Comparison of ENCODE assay signal across 7 cellular contexts in genomic region chr22:44702479-44703219, GRCh38. TPM values are rescaled to one million over a fixed set of nuclear protein-coding genes. Genes with fewer than 3 reads are reported as not detected.
A peak's percentile ranks its signal among the peaks of the same experiment; 100 is the strongest.
DNase-seq lines count a peak whose midpoint lies in the region; ATAC-seq lines count a peak whose summit lies in the region.

No MANE protein-coding gene starts in this region.

- H3K9me3 Mint-ChIP-seq in effector memory CD8-positive, alpha-beta T cell: no peaks in the 10 kb centered on the region
- H3K9me3 Mint-ChIP-seq in naive thymus-derived CD8-positive, alpha-beta T cell: no peaks in the 10 kb centered on the region

- H3K27ac ChIP-seq in aorta (ENCODE audit: low read depth in 1 of 2, low read length in 2 of 2): no peak overlapping the region

- DNase-seq in T follicular helper cell (ENCODE audit: low read depth) (peak; percentile 12), mesenteric fat pad (ENCODE audit: low spot score) (no peak), aorta (no peak)
- peak in 1 of 3 experiments; percentile 22 for DNase-seq in effector memory CD8-positive, alpha-beta T cell
- DNase-seq in naive thymus-derived CD8-positive, alpha-beta T cell: peak in 4 of 10 donors; percentile 29 to 47 (median 37)

- peaks cover 29 to 55% of the 10 kb centered on the region in 2 donors for H3K4me1 Mint-ChIP-seq in effector memory CD8-positive, alpha-beta T cell (ENCODE audit: low read depth in 2 of 2)
- H3K4me1 Mint-ChIP-seq in naive thymus-derived CD8-positive, alpha-beta T cell: peaks cover 11 to 55% (median 52%) of the 10 kb centered on the region in 4 donors

- H3K4me3 ChIP-seq in aorta (ENCODE audit: low read length in 2 of 2): no peak overlapping the region

- H3K27ac Mint-ChIP-seq in effector memory CD8-positive, alpha-beta T cell: peak overlapping the region; percentile 82 to 84
- peak overlapping the region in 8 of 10 donors; percentile 46 to 83 (median 72) for H3K27ac Mint-ChIP-seq in naive thymus-derived CD8-positive, alpha-beta T cell

- no peaks in the 10 kb centered on the region for H3K4me1 ChIP-seq in aorta (ENCODE audit: control insufficient read depth in 1 of 2, insufficient read depth in 2 of 2, low read length in 2 of 2)

- H3K27me3 Mint-ChIP-seq in effector memory CD8-positive, alpha-beta T cell: no peaks in the 10 kb centered on the region
- no peaks in the 10 kb centered on the region for H3K27me3 Mint-ChIP-seq in naive thymus-derived CD8-positive, alpha-beta T cell

- POLR2A ChIA-PET in naive thymus-derived CD8-positive, alpha-beta T cell (lab: Charles Lee): interaction anchor here (0.7 kb wide), 1 partner anchor 33 kb away, joined by 3 read pairs; no protein-coding TSS in a partner anchor

- peaks cover 37% of the 10 kb centered on the region for H3K36me3 Mint-ChIP-seq in effector memory CD8-positive, alpha-beta T cell (ENCODE audit: insufficient read depth)
- H3K36me3 Mint-ChIP-seq in naive thymus-derived CD8-positive, alpha-beta T cell: peaks cover 0 to 12% (median 0%) of the 10 kb centered on the region in 3 donors

- no peaks in the 10 kb centered on the region for H3K27me3 ChIP-seq in aorta (ENCODE audit: control insufficient read depth in 1 of 2, insufficient read depth in 2 of 2, low read length in 1 of 2)

- intact Hi-C loops in aorta (cut with DNase I): no loop called here

- H3K4me3 Mint-ChIP-seq in effector memory CD8-positive, alpha-beta T cell: peak overlapping the region; percentile 75 to 88
- H3K4me3 Mint-ChIP-seq in naive thymus-derived CD8-positive, alpha-beta T cell: peak overlapping the region; percentile 76 to 92 (median 84)

- H3K9me3 ChIP-seq in aorta (ENCODE audit: control insufficient read depth, low read length): no peaks in the 10 kb centered on the region

- ATAC-seq in GM18861 (IDR thresholded peaks at IDR 0.05; ENCODE audit: unreplicated experiment) (peak; percentile 16), HG02885 (IDR thresholded peaks at IDR 0.05; ENCODE audit: poor library complexity, unreplicated experiment) (peak; percentile 33), aorta (ENCODE audit: low FRiP score) (no peak)
- ATAC-seq in effector memory CD8-positive, alpha-beta T cell (replicated peaks): peak; percentile 10
- ATAC-seq in naive thymus-derived CD8-positive, alpha-beta T cell: peak; percentile 27 to 49

- H3K36me3 ChIP-seq in aorta (ENCODE audit: control insufficient read depth in 1 of 2, insufficient read depth in 2 of 2, low read length in 1 of 2): no peaks in the 10 kb centered on the region

- 1 to 4% methylated on average over 38 to 61 of the region's 61 CpGs for WGBS in aorta, 2 donors

RNA-seq across cellular contexts. Expression of gene PRR5, which starts 0.6 kb away (rescaled TPM):
- total RNA-seq in naive thymus-derived CD8-positive, alpha-beta T cell: 10 to 100 TPM; 85.3 to 86.3 TPM
- 100 to 1,000 TPM in 1 of 3 donors, 10 to 100 TPM in 2; 75.2 to 107 (median 83.3) TPM for polyA plus RNA-seq in naive thymus-derived CD8-positive, alpha-beta T cell
- 38.9 TPM for total RNA-seq in mesenteric fat pad
- total RNA-seq in aorta: 10 to 100 TPM in 1 of 2 donors, 1 to 10 TPM in 1; 9.9 to 15.3 TPM
- polyA plus RNA-seq in aorta: 1 to 10 TPM; 1.3 to 9.9 TPM

RNA-seq across cellular contexts. Expression of gene ARHGAP8, which starts 49.7 kb away (rescaled TPM):
- total RNA-seq in naive thymus-derived CD8-positive, alpha-beta T cell: 1 to 10 TPM; 2.5 to 4.8 TPM
- polyA plus RNA-seq in naive thymus-derived CD8-positive, alpha-beta T cell: under 1 TPM in 1 of 3 donors, not detected in 2; 0.19 TPM
- total RNA-seq in mesenteric fat pad (8.2 TPM), aorta (1 to 10 TPM; 1.4 to 3.0 TPM)
- not detected for polyA plus RNA-seq in aorta
